ENCODE assay signal across 31 cellular contexts in the genomic region with DNA sequence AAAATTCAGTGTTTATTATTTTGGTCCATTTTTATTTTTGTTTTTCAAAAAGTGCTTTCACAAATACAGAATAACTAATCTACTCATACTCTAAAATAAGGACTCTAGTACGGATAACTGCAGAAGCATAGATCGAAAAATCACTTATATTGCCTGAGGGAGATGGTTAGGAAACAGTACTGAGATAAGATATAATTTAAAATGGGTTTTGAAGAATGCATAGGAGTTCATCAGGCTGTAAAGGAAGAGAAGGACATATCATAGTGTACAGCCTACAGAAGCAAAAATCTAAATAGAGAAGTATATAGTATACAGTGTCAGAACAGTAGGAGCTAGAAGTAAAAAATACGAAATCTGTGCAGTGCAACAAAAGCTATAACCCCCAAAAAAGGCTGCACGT.
"Had no signal": no experiment of that assay in that cellular context is flagged by ENCODE, and none has a peak within 500 bp of the region (broad histone marks: within the 10 kb centered on the region; RNA-seq: fewer than 3 reads in every experiment).

No MANE protein-coding gene starts in this region.

- H3K4me3 ChIP-seq: adrenal gland, ascending aorta, body of pancreas, breast epithelium, cardiac muscle cell had no signal

- H3K36me3 ChIP-seq: adrenal gland, ascending aorta, brain microvascular endothelial cell, breast epithelium, cardiac muscle cell had no signal

- H3K27me3 ChIP-seq: adrenal gland, ascending aorta, body of pancreas, brain microvascular endothelial cell, breast epithelium, cardiac muscle cell had no signal

- ATAC-seq: activated naive CD4-positive, alpha-beta T cell treated with anti-CD3 and anti-CD28 coated beads, Interleukin-2, amount 50 U/mL, for 72 hours; activated naive CD8-positive, alpha-beta T cell treated with anti-CD3 and anti-CD28 coated beads, Interleukin-2, amount 50 U/mL, for 24 hours; activated T-cell treated with anti-CD3 and anti-CD28 coated beads, Interleukin-2, amount 50 U/mL, for 4 hours; activated T-cell treated with anti-CD3 and anti-CD28 coated beads, Interleukin-2, amount 50 U/mL, for 72 hours; activated T-helper 17 cell treated with anti-CD3 and anti-CD28 coated beads, Interleukin-2, amount 50 U/mL, for 72 hours; body of pancreas had no signal

- DNase-seq: activated effector memory CD4-positive, alpha-beta T cell treated with anti-CD3 and anti-CD28 coated beads, Interleukin-2, amount 50 U/mL, for 16 hours; activated effector memory CD4-positive, alpha-beta T cell treated with Interleukin-2 at 50 U/mL for 16 hours; activated gamma-delta T cell; activated gamma-delta T cell treated with Interleukin-2 at 50 U/mL for 16 hours; activated naive CD4-positive, alpha-beta T cell; activated naive CD4-positive, alpha-beta T cell treated with anti-CD3 and anti-CD28 coated beads for 36 hours; activated naive CD4-positive, alpha-beta T cell treated with anti-CD3 and anti-CD28 coated beads, Interleukin-2, amount 10 ng/mL, durations not matched to agents 7 days and 5 days; activated naive CD4-positive, alpha-beta T cell treated with anti-CD3 and anti-CD28 coated beads, Interleukin-2, amount 50 U/mL, for 16 hours; activated naive CD4-positive, alpha-beta T cell treated with Interleukin-2 at 50 U/mL for 16 hours; activated naive CD8-positive, alpha-beta T cell treated with anti-CD3 and anti-CD28 coated beads for 36 hours; activated naive CD8-positive, alpha-beta T cell treated with anti-CD3 and anti-CD28 coated beads, Interleukin-2, amount 10 ng/mL, durations not matched to agents 7 days and 5 days; activated naive CD8-positive, alpha-beta T cell treated with anti-CD3 and anti-CD28 coated beads, Interleukin-2, amount 50 U/mL, for 24 hours; activated T-cell treated with anti-CD3 and anti-CD28 coated beads, Interleukin-2, amount 50 U/mL, for 24 hours; activated T-cell treated with anti-CD3 and anti-CD28 coated beads, Interleukin-2, amount 50 U/mL, for 4 hours; activated T-cell treated with anti-CD3 and anti-CD28 coated beads, Interleukin-2, amount 50 U/mL, for 48 hours; activated T-cell treated with anti-CD3 and anti-CD28 coated beads, Interleukin-2, amount 50 U/mL, for 72 hours; adrenal gland; amniotic stem cell; amygdala; anterior cingulate cortex; aorta; body of pancreas; brain microvascular endothelial cell; caudate nucleus; central memory CD4-positive, alpha-beta T cell; cerebellar nuclear complex had no signal

- H3K27ac ChIP-seq: adrenal gland, ascending aorta, body of pancreas, brain microvascular endothelial cell, breast epithelium, cardiac muscle cell had no signal

- H3K4me1 ChIP-seq: adrenal gland, ascending aorta, body of pancreas, breast epithelium had no signal

- H3K9me3 ChIP-seq: adrenal gland, ascending aorta, body of pancreas, breast epithelium had no signal
